Comparison of ENCODE assay signal across 16 cellular contexts in genomic region chr10:22570234-22570633, GRCh38.
DNase-seq lines count a peak whose midpoint lies in the region; ATAC-seq and TF ChIP-seq lines count a peak whose summit lies in the region.
"Had no signal": no experiment of that assay in that cellular context is flagged by ENCODE, and none has a peak within 500 bp of the region (broad histone marks: within the 10 kb centered on the region; RNA-seq: fewer than 3 reads in every experiment).

No MANE protein-coding gene starts in this region.

- CTCF ChIA-PET in CD4-positive, alpha-beta T cell (lab: Charles Lee) = interaction anchor here (0.5 kb wide), 1 partner anchor 15 kb away, joined by 3 read pairs; no protein-coding TSS in a partner anchor
- CTCF ChIA-PET in activated CD8-positive, alpha-beta T cell treated with anti-CD3 and anti-CD28 coated beads, Interleukin-2, amount 10 ng/mL, durations not matched to agents 7 days and 5 days (lab: Charles Lee) = interaction anchor here (5.9 kb wide), 1 partner anchor 15 kb away, joined by 82 read pairs; no protein-coding TSS in a partner anchor

- H3K36me3 Mint-ChIP-seq in CD4-positive, alpha-beta T cell (ENCODE audit: low read depth) = peaks cover 96% of the 10 kb centered on the region
- peaks cover 83% of the 10 kb centered on the region for H3K36me3 Mint-ChIP-seq in activated CD8-positive, alpha-beta T cell treated with anti-CD3 and anti-CD28 coated beads, Interleukin-2, amount 10 ng/mL, durations not matched to agents 7 days and 5 days (ENCODE audit: low read depth)
- H3K36me3 Mint-ChIP-seq in memory B cell = peaks cover 39% of the 10 kb centered on the region

- intact Hi-C loops in CD4-positive, alpha-beta T cell (cut with DNase I, micrococcal nuclease) = loop anchor here (5.0 to 10.0 kb wide), 2 partner anchors 277 to 495 kb away; no protein-coding TSS in a partner anchor

- H3K27me3 Mint-ChIP-seq in CD4-positive, alpha-beta T cell = no peaks in the 10 kb centered on the region
- H3K27me3 Mint-ChIP-seq in activated CD8-positive, alpha-beta T cell treated with anti-CD3 and anti-CD28 coated beads, Interleukin-2, amount 10 ng/mL, durations not matched to agents 7 days and 5 days (ENCODE audit: low read depth) = no peaks in the 10 kb centered on the region
- no peaks in the 10 kb centered on the region for H3K27me3 Mint-ChIP-seq in memory B cell
- H3K27me3 Mint-ChIP-seq: type B pancreatic cell had no signal

- H3K27me3 ChIP-seq in CD4-positive, alpha-beta T cell (ENCODE audit: control insufficient read depth, insufficient read depth, low read length) = no peaks in the 10 kb centered on the region

- H3K9me3 ChIP-seq in CD4-positive, alpha-beta T cell (ENCODE audit: control insufficient read depth, low read length) = no peaks in the 10 kb centered on the region

- no peak overlapping the region for H3K4me3 ChIP-seq in GM12865 (ENCODE audit: low read depth, low read length)

- H3K27ac Mint-ChIP-seq in CD4-positive, alpha-beta T cell = peak overlapping the region; percentile 83
- peak overlapping the region; percentile 70 for H3K27ac Mint-ChIP-seq in activated CD8-positive, alpha-beta T cell treated with anti-CD3 and anti-CD28 coated beads, Interleukin-2, amount 10 ng/mL, durations not matched to agents 7 days and 5 days
- H3K27ac Mint-ChIP-seq in memory B cell = peak overlapping the region; percentile 88
- H3K27ac Mint-ChIP-seq: type B pancreatic cell had no signal

- ATAC-seq in CD4-positive, alpha-beta T cell (ENCODE audit: poor library complexity) = peak; percentile 5
- ATAC-seq in activated CD8-positive, alpha-beta T cell treated with anti-CD3 and anti-CD28 coated beads, Interleukin-2, amount 10 ng/mL, durations not matched to agents 7 days and 5 days = no peak
- ATAC-seq in memory B cell (ENCODE audit: low read depth) = no peak
- ATAC-seq: right cardiac atrium, Right ventricle myocardium inferior had no signal

- no peaks in the 10 kb centered on the region for H3K9me3 Mint-ChIP-seq in CD4-positive, alpha-beta T cell
- no peaks in the 10 kb centered on the region for H3K9me3 Mint-ChIP-seq in activated CD8-positive, alpha-beta T cell treated with anti-CD3 and anti-CD28 coated beads, Interleukin-2, amount 10 ng/mL, durations not matched to agents 7 days and 5 days (ENCODE audit: insufficient read depth)
- H3K9me3 Mint-ChIP-seq in memory B cell = peaks cover 7% of the 10 kb centered on the region

- POLR2A ChIA-PET in CD4-positive, alpha-beta T cell (lab: Charles Lee) = no interaction called here
- POLR2A ChIA-PET in activated CD8-positive, alpha-beta T cell treated with anti-CD3 and anti-CD28 coated beads, Interleukin-2, amount 10 ng/mL, durations not matched to agents 7 days and 5 days (lab: Charles Lee) = no interaction called here

- no peak overlapping the region for H3K27ac ChIP-seq in CD4-positive, alpha-beta T cell (ENCODE audit: low read depth, low read length)

- no peak for DNase-seq in CD4-positive, alpha-beta T cell
- DNase-seq in GM12865 (ENCODE audit: low read depth) (peak; percentile 33), memory B cell (ENCODE audit: low spot score in 2 of 2) (no peak), epidermal melanocyte (ENCODE audit: insufficient read length, low spot score) (no peak), NCI-H69 (lab: John Stamatoyannopoulos, UW) (no peak)
- no peak for DNase-seq in activated CD8-positive, alpha-beta T cell treated with anti-CD3 and anti-CD28 coated beads, Interleukin-2, amount 10 ng/mL, durations not matched to agents 7 days and 5 days
- no peak for DNase-seq in stimulated activated CD4-positive, alpha-beta T cell treated with anti-CD3 and anti-CD28 coated beads, Interleukin-4, amount 100 ng/mL, for 4 hours
- no peak for DNase-seq in effector CD4-positive, alpha-beta T cell
- DNase-seq: activated effector memory CD4-positive, alpha-beta T cell treated with Interleukin-2 at 50 U/mL for 16 hours; Calu3; glutamatergic neuron; NCI-H1417; NCI-H524 treated with DMSO at 0.1 percent for 48 hours; right cardiac atrium had no signal

- TF ChIP-seq CTCF in CD4-positive, alpha-beta T cell (IDR thresholded peaks at IDR 0.05) = no peak
- no peak for TF ChIP-seq CTCF in GM12865 (IDR thresholded peaks at IDR 0.05; ENCODE audit: insufficient read depth, low read depth, low read length, missing control alignments)

- peaks cover 71% of the 10 kb centered on the region for H3K4me1 Mint-ChIP-seq in CD4-positive, alpha-beta T cell (ENCODE audit: low read depth)
- peaks cover 60% of the 10 kb centered on the region for H3K4me1 Mint-ChIP-seq in activated CD8-positive, alpha-beta T cell treated with anti-CD3 and anti-CD28 coated beads, Interleukin-2, amount 10 ng/mL, durations not matched to agents 7 days and 5 days (ENCODE audit: low read depth)
- H3K4me1 Mint-ChIP-seq in memory B cell = peaks cover 12% of the 10 kb centered on the region

- H3K4me3 Mint-ChIP-seq in CD4-positive, alpha-beta T cell = no peak overlapping the region
- H3K4me3 Mint-ChIP-seq in activated CD8-positive, alpha-beta T cell treated with anti-CD3 and anti-CD28 coated beads, Interleukin-2, amount 10 ng/mL, durations not matched to agents 7 days and 5 days = no peak overlapping the region
- no peak overlapping the region for H3K4me3 Mint-ChIP-seq in memory B cell
- H3K4me3 Mint-ChIP-seq: type B pancreatic cell had no signal
